ENCODE assay signal across 8 cellular contexts in genomic region chr2:44954902-44955592, GRCh38. TPM values are rescaled to one million over a fixed set of nuclear protein-coding genes. Genes with fewer than 3 reads are reported as not detected.
DNase-seq lines count a peak whose midpoint lies in the region; ATAC-seq, FAIRE-seq and TF ChIP-seq lines count a peak whose summit lies in the region.

No MANE protein-coding gene starts in this region.

- peak overlapping the region; percentile 45 for H3K4me2 ChIP-seq in H9 (ENCODE audit: insufficient read depth, insufficient read length, low read length)

- no peak overlapping the region for H3K27ac ChIP-seq in H9 (ENCODE audit: insufficient read length, low read depth, low read length)
- H3K27ac ChIP-seq in lower lobe of right lung = no peak overlapping the region

- H2BK120ac ChIP-seq in H9 (ENCODE audit: low read depth, low read length, poor library complexity, severe bottlenecking) = no peak overlapping the region

- no peak for TF ChIP-seq POLR2A in GM12891 (IDR thresholded peaks at IDR 0.05; ENCODE audit: low read depth, low read length)

- no peak for TF ChIP-seq CTCF in AG04449 (IDR thresholded peaks at IDR 0.05; ENCODE audit: insufficient read depth, low read length, missing control alignments)
- TF ChIP-seq CTCF in H9 (conservative IDR thresholded peaks at IDR 0.05) = no peak
- no peak for TF ChIP-seq CTCF in lower lobe of right lung (IDR thresholded peaks at IDR 0.05)

- H3K4me3 Mint-ChIP-seq in H9 = peak overlapping the region; percentile 58 to 77
- peak overlapping the region; percentile 50 for H3K4me3 Mint-ChIP-seq in activated naive CD8-positive, alpha-beta T cell treated with anti-CD3 and anti-CD28 coated beads for 36 hours

- no peak for FAIRE-seq in GM12891 (lab: Jason Lieb, UNC)

- H3K23ac ChIP-seq in H9 (ENCODE audit: insufficient read length, low read depth, low read length) = no peak overlapping the region

- H3K9ac ChIP-seq in H9 (ENCODE audit: extremely low read depth, insufficient read length, low read length) = no peak overlapping the region

- ATAC-seq in lower lobe of right lung = no peak

- H3K4me1 ChIP-seq in H9 (ENCODE audit: insufficient read depth, low read length) = peaks cover 3% of the 10 kb centered on the region; the same call in 1 of the 2 replicates
- H3K4me1 ChIP-seq in lower lobe of right lung = peaks cover 33% of the 10 kb centered on the region

- no peak overlapping the region for H4K8ac ChIP-seq in H9 (replicated peaks; ENCODE audit: insufficient read length, low read depth, low read length)

- H4K5ac ChIP-seq in H9 (ENCODE audit: insufficient read length, low read depth, low read length) = no peak overlapping the region

- no peak overlapping the region for H3K4ac ChIP-seq in H9 (ENCODE audit: low read depth, low read length)

- H2AK5ac ChIP-seq in H9 (ENCODE audit: insufficient read length, low read length) = no peak overlapping the region

- no peaks in the 10 kb centered on the region for H3K36me3 ChIP-seq in lower lobe of right lung

- no peaks in the 10 kb centered on the region for H4K20me1 ChIP-seq in H9 (ENCODE audit: control insufficient read depth, insufficient read depth, insufficient read length)

- POLR2A ChIA-PET in AG04449 (lab: Yijun Ruan, JAX) = no interaction called here

- no peak overlapping the region for H3T11ph ChIP-seq in H9 (ENCODE audit: low read length)

- H3K23me2 ChIP-seq in H9 (ENCODE audit: insufficient read length, low read depth, low read length, poor library complexity, severe bottlenecking) = peaks cover 12% of the 10 kb centered on the region

- CTCF ChIA-PET in AG04449 (lab: Yijun Ruan, JAX) = interaction anchor here (0.6 to 6.2 kb wide), 37 partner anchors 9 to 917 kb away, joined by 3 to 195 read pairs (median 4); partner anchors contain the start of genes CAMKMT and PREPL

- H2BK20ac ChIP-seq in H9 (ENCODE audit: low read depth, low read length, poor library complexity, severe bottlenecking) = no peak overlapping the region

- H2AFZ ChIP-seq in H9 (ENCODE audit: low read length) = no peak overlapping the region

- no peak overlapping the region for H3K18ac ChIP-seq in H9 (ENCODE audit: insufficient read length, low read depth, low read length)

- H2BK5ac ChIP-seq in H9 (ENCODE audit: insufficient read length, low read length) = no peak overlapping the region

- H3K56ac ChIP-seq in H9 (ENCODE audit: insufficient read length, low read depth, low read length) = no peak overlapping the region

- no CpG with 5 or more reads among the region's 43 CpGs for WGBS in H9 (ENCODE audit: extremely low coverage, insufficient read length, low lambda C conversion rate)

- H3K9me3 ChIP-seq in H9 (ENCODE audit: control insufficient read depth, low read depth, low read length) (no peaks in the 10 kb centered on the region), lower lobe of right lung (no peaks in the 10 kb centered on the region)

- H3K9me3 Mint-ChIP-seq in H9 = peaks cover 6 to 7% of the 10 kb centered on the region in 2 experiments
- no peaks in the 10 kb centered on the region for H3K9me3 Mint-ChIP-seq in activated naive CD8-positive, alpha-beta T cell treated with anti-CD3 and anti-CD28 coated beads for 36 hours

- H4K91ac ChIP-seq in H9 (ENCODE audit: insufficient read length, low read depth, low read length) = no peak overlapping the region

- H2BK15ac ChIP-seq in H9 (ENCODE audit: low read depth, low read length) = no peak overlapping the region

- no peak overlapping the region for H3K14ac ChIP-seq in H9 (ENCODE audit: insufficient read depth, low read length)

- H3K79me2 ChIP-seq in H9 (ENCODE audit: insufficient read depth, low read length) = no peaks in the 10 kb centered on the region

- no peak overlapping the region for H3K27ac Mint-ChIP-seq in H9
- H3K27ac Mint-ChIP-seq in activated naive CD8-positive, alpha-beta T cell treated with anti-CD3 and anti-CD28 coated beads for 36 hours = no peak overlapping the region

- peaks cover 46 to 62% of the 10 kb centered on the region in 2 experiments for H3K4me1 Mint-ChIP-seq in H9
- peaks cover 21% of the 10 kb centered on the region for H3K4me1 Mint-ChIP-seq in activated naive CD8-positive, alpha-beta T cell treated with anti-CD3 and anti-CD28 coated beads for 36 hours

- intact Hi-C loops in lower lobe of right lung (cut with DNase I) = no loop called here

- no peak for DNase-seq in AG04449 (ENCODE audit: low read depth, low spot score)
- DNase-seq in H9 = no peak
- DNase-seq in activated naive CD8-positive, alpha-beta T cell treated with anti-CD3 and anti-CD28 coated beads for 36 hours = no peak
- DNase-seq in lower lobe of right lung = peak; percentile 30
- no peak for DNase-seq in NK-92 treated with Interleukin-12 subunit alpha and Interleukin-12 subunit beta, amount 100 ng/mL, for 24 hours (lab: John Stamatoyannopoulos, UW)
- no peak for DNase-seq in activated CD4-positive, CD25-positive, alpha-beta regulatory T cell treated with anti-CD3 and anti-CD28 coated beads, Interleukin-2, amount 50 U/mL, for 72 hours
- DNase-seq in NCI-H2227 (lab: John Stamatoyannopoulos, UW; ENCODE audit: unreplicated experiment) = no peak
- DNase-seq in GM12891 (ENCODE audit: insufficient read length, low spot score) = no peak

- H3K27me3 Mint-ChIP-seq in H9 (ENCODE audit: low read depth) = peaks cover 97% of the 10 kb centered on the region
- H3K27me3 Mint-ChIP-seq in activated naive CD8-positive, alpha-beta T cell treated with anti-CD3 and anti-CD28 coated beads for 36 hours = peaks cover 76% of the 10 kb centered on the region

- no peak overlapping the region for H2BK12ac ChIP-seq in H9 (ENCODE audit: insufficient read length, low read depth, low read length)

- peaks cover 0 to 4% (median 0%) of the 10 kb centered on the region in 3 experiments; a peak in 2 of 7 replicates for H3K36me3 Mint-ChIP-seq in H9 (ENCODE audit: insufficient read depth in 1 of 3, low read depth in 3 of 3)
- no peaks in the 10 kb centered on the region for H3K36me3 Mint-ChIP-seq in activated naive CD8-positive, alpha-beta T cell treated with anti-CD3 and anti-CD28 coated beads for 36 hours

- H3K4me3 ChIP-seq in AG04449 (ENCODE audit: low read depth, low read length) (peak overlapping the region; percentile 12), lower lobe of right lung (peak overlapping the region; percentile 28)

- H3K79me1 ChIP-seq in H9 (ENCODE audit: insufficient read depth, low read depth, low read length, poor library complexity, severe bottlenecking) = no peaks in the 10 kb centered on the region

- H3K27me3 ChIP-seq in H9 (ENCODE audit: insufficient read depth, low read length) (peaks cover 59% of the 10 kb centered on the region), lower lobe of right lung (ENCODE audit: low read depth) (peaks cover 70% of the 10 kb centered on the region)

TF ChIP-seq in GM12891, 5 proteins besides CTCF, POLR2A, EP300 and RAD21:
- TF ChIP-seq POLR2AphosphoS5 (IDR thresholded peaks at IDR 0.05; ENCODE audit: low read depth, low read length) (no peak), PAX5 (IDR thresholded peaks at IDR 0.05; ENCODE audit: insufficient read depth, low read length, severe bottlenecking) (no peak), TAF1 (IDR thresholded peaks at IDR 0.05; ENCODE audit: low read depth, low read length) (no peak), POU2F2 (IDR thresholded peaks at IDR 0.05; ENCODE audit: low read depth, low read length) (no peak)

RNA-seq across cellular contexts. Expression of gene SIX3, which starts 13.5 kb away (rescaled TPM):
- total RNA-seq in H9 (2021) = 0.35 and 0.55 TPM in 2 replicates
- not detected for total RNA-seq in activated naive CD8-positive, alpha-beta T cell treated with anti-CD3 and anti-CD28 coated beads for 36 hours
- total RNA-seq in lower lobe of right lung = not detected
- 0.17 TPM for polyA plus RNA-seq in GM12891 (2012; ENCODE audit: low read depth, missing spikeins)

RNA-seq across cellular contexts. Expression of gene SIX2, which starts 54.2 kb away (rescaled TPM):
- total RNA-seq in H9 (2021) = 0.15 TPM in 1 of 2 replicates, not detected in the other
- not detected for total RNA-seq in activated naive CD8-positive, alpha-beta T cell treated with anti-CD3 and anti-CD28 coated beads for 36 hours
- 0.38 TPM for total RNA-seq in lower lobe of right lung
- polyA plus RNA-seq in GM12891 (2012; ENCODE audit: low read depth, missing spikeins) = not detected
